In genomic region chr1:35268282-35269189, GRCh38 we compare ENCODE assay signal across 1 cellular context.
TF ChIP-seq lines count a peak whose summit lies in the region.

ZMYM4 (plus strand) TSS chr1:35268709; CDS start chr1:35269047, 338 bp downstream.

TF ChIP-seq in HepG2, 621 proteins besides CTCF, POLR2A, EP300 and RAD21 (continued from another document and continues in another):
- TF ChIP-seq ZNF512 (CRISPR knock-in tag; IDR thresholded peaks at IDR 0.05) (no peak), TEAD3 (CRISPR knock-in tag; optimal IDR thresholded peaks at IDR 0.05; ENCODE audit: borderline replicate concordance) (peak; percentile 51), ZNF296 (CRISPR knock-in tag; conservative IDR thresholded peaks at IDR 0.05) (no peak), SUZ12 (IDR thresholded peaks at IDR 0.05; ENCODE audit: low read depth, low read length) (no peak), ZBTB42 (CRISPR knock-in tag; IDR thresholded peaks at IDR 0.05) (no peak), ZNF12 (CRISPR knock-in tag; IDR thresholded peaks at IDR 0.05) (no peak), RNF219 (CRISPR knock-in tag; IDR thresholded peaks at IDR 0.05) (no peak), GZF1 (CRISPR knock-in tag; IDR thresholded peaks at IDR 0.05) (no peak), ZNF550 (CRISPR knock-in tag; IDR thresholded peaks at IDR 0.05; ENCODE audit: borderline replicate concordance) (no peak), HNRNPLL (IDR thresholded peaks at IDR 0.05; ENCODE audit: low read depth, low read length, poor library complexity, severe bottlenecking) (no peak), FOXP4 (CRISPR knock-in tag; IDR thresholded peaks at IDR 0.05) (no peak), ZXDC (CRISPR knock-in tag; IDR thresholded peaks at IDR 0.05) (0 out of 2 replicates have a peak, but pooled peaks have one; percentile 35), RBFOX2 (IDR thresholded peaks at IDR 0.05; ENCODE audit: low read depth, low read length) (peak; percentile 84), FOXA3 (CRISPR knock-in tag; IDR thresholded peaks at IDR 0.05) (peak; percentile 23; the same call in 1 of the 2 replicates), NCOA5 (CRISPR knock-in tag; IDR thresholded peaks at IDR 0.05) (no peak), ZMAT3 (CRISPR knock-in tag; conservative IDR thresholded peaks at IDR 0.05) (no peak), TRIM22 (IDR thresholded peaks at IDR 0.05) (no peak), MED1 (CRISPR knock-in tag; IDR thresholded peaks at IDR 0.05) (no peak), SKI (IDR thresholded peaks at IDR 0.05; ENCODE audit: partially characterized antibody) (peak; percentile 0), TFDP1 (CRISPR knock-in tag; IDR thresholded peaks at IDR 0.05; ENCODE audit: borderline replicate concordance) (peak; percentile 59; the same call in 1 of the 2 replicates), ZNF431 (CRISPR knock-in tag; IDR thresholded peaks at IDR 0.05; ENCODE audit: borderline replicate concordance, low read depth) (no peak), TSC22D2 (CRISPR knock-in tag; IDR thresholded peaks at IDR 0.05; ENCODE audit: borderline replicate concordance) (no peak), ZNF576 (CRISPR knock-in tag; IDR thresholded peaks at IDR 0.05) (no peak), STAT6 (CRISPR knock-in tag; IDR thresholded peaks at IDR 0.05; ENCODE audit: borderline replicate concordance) (no peak), ATAD3A (CRISPR knock-in tag; IDR thresholded peaks at IDR 0.05) (no peak), MTA3 (CRISPR knock-in tag; IDR thresholded peaks at IDR 0.05) (no peak), HMGXB4 (CRISPR knock-in tag; IDR thresholded peaks at IDR 0.05; ENCODE audit: borderline replicate concordance in 1 of 2, low read depth in 1 of 2) (peak; percentile 65 to 66; a peak in 3 of 4 replicates), DRAP1 (CRISPR knock-in tag; IDR thresholded peaks at IDR 0.05) (peak; percentile 67), TBX3 (IDR thresholded peaks at IDR 0.05; ENCODE audit: borderline replicate concordance) (no peak), TCF12 (IDR thresholded peaks at IDR 0.05) (no peak), TCF12 (CRISPR knock-in tag; IDR thresholded peaks at IDR 0.05) (no peak), SP2 (CRISPR knock-in tag; IDR thresholded peaks at IDR 0.05) (peak; percentile 11; the same call in 1 of the 2 replicates), HCFC1 (IDR thresholded peaks at IDR 0.05; ENCODE audit: low read depth, low read length) (peak; percentile 22; the same call in 1 of the 2 replicates), KLF13 (CRISPR knock-in tag; IDR thresholded peaks at IDR 0.05) (no peak), ZBTB21 (CRISPR knock-in tag; IDR thresholded peaks at IDR 0.05) (no peak), MTA1 (CRISPR knock-in tag; IDR thresholded peaks at IDR 0.05; ENCODE audit: borderline replicate concordance) (peak; percentile 40; the same call in 1 of the 2 replicates), FOXK2 (IDR thresholded peaks at IDR 0.05) (no peak), TOPORS (CRISPR knock-in tag; IDR thresholded peaks at IDR 0.05) (no peak; the same call in 1 of the 2 replicates), YEATS4 (CRISPR knock-in tag; IDR thresholded peaks at IDR 0.05; ENCODE audit: borderline replicate concordance) (no peak; the same call in 1 of the 2 replicates), CREB1 (IDR thresholded peaks at IDR 0.05) (no peak), CREB1 (CRISPR knock-in tag; IDR thresholded peaks at IDR 0.05) (peak; percentile 59; the same call in 1 of the 2 replicates), STAG1 (CRISPR knock-in tag; IDR thresholded peaks at IDR 0.05) (no peak), ZFYVE20 (CRISPR knock-in tag; IDR thresholded peaks at IDR 0.05; ENCODE audit: borderline replicate concordance, low read depth) (0 out of 2 replicates have a peak, but pooled peaks have one; percentile 44), ZMYM2 (CRISPR knock-in tag; IDR thresholded peaks at IDR 0.05) (no peak), KDM5A (IDR thresholded peaks at IDR 0.05; ENCODE audit: borderline replicate concordance, low read length) (peak; percentile 54; the same call in 1 of the 2 replicates), ZNF569 (CRISPR knock-in tag; IDR thresholded peaks at IDR 0.05; ENCODE audit: borderline replicate concordance) (no peak), ELK4 (CRISPR knock-in tag; IDR thresholded peaks at IDR 0.05; ENCODE audit: borderline replicate concordance) (no peak), CHD4 (IDR thresholded peaks at IDR 0.05; ENCODE audit: borderline replicate concordance, low read length) (0 out of 2 replicates have a peak, but pooled peaks have one; percentile 15), NONO (IDR thresholded peaks at IDR 0.05) (no peak), NONO (CRISPR knock-in tag; conservative IDR thresholded peaks at IDR 0.05) (no peak; the same call in 1 of the 2 replicates)
